ENCODE assay signal across 1 cellular context in genomic region chr1:24870551-24871195, GRCh38.
TF ChIP-seq lines count a peak whose summit lies in the region.

No MANE protein-coding gene starts in this region.

TF ChIP-seq in HepG2, 621 proteins besides CTCF, POLR2A, EP300 and RAD21 (continued from another document):
- TF ChIP-seq SMC3 (IDR thresholded peaks at IDR 0.05; ENCODE audit: low read length) (no peak), TCF7L2 (IDR thresholded peaks at IDR 0.05; ENCODE audit: low read depth, low read length) (no peak)
